14 cellular contexts compared by ENCODE assay signal in genomic region chr11:69011624-69012091, GRCh38. TPM values are rescaled to one million over a fixed set of nuclear protein-coding genes. Genes with fewer than 3 reads are reported as not detected.
DNase-seq lines count a peak whose midpoint lies in the region; ATAC-seq and TF ChIP-seq lines count a peak whose summit lies in the region.
"Had no signal": no experiment of that assay in that cellular context is flagged by ENCODE, and none has a peak within 500 bp of the region (broad histone marks: within the 10 kb centered on the region; RNA-seq: fewer than 3 reads in every experiment).

No MANE protein-coding gene starts in this region.

- H3K36me3 ChIP-seq in cardiac muscle cell (no peaks in the 10 kb centered on the region), fibroblast of lung (ENCODE audit: control insufficient read depth, insufficient read depth, low read length) (peaks cover 15% of the 10 kb centered on the region), uterus (no peaks in the 10 kb centered on the region)

- peak overlapping the region; percentile 66 to 85 (median 82) for H3K4me3 Mint-ChIP-seq in nephron

- peaks cover 59% of the 10 kb centered on the region for H3K4me1 ChIP-seq in cardiac muscle cell (ENCODE audit: low read depth)
- H3K4me1 ChIP-seq in fibroblast of lung (ENCODE audit: control insufficient read depth, extremely low read depth, insufficient read depth, low read length): peaks cover 40% of the 10 kb centered on the region
- H3K4me1 ChIP-seq in uterus: peaks cover 7 to 20% of the 10 kb centered on the region in 2 donors

- H3K4me3 ChIP-seq in cardiac muscle cell: no peak overlapping the region
- H3K4me3 ChIP-seq in fibroblast of lung (replicated peaks in 1 of 4; ENCODE audit: control extremely low read depth in 1 of 4, insufficient read depth in 1 of 4, low read depth in 3 of 4, low read length in 4 of 4): peak overlapping the region; percentile 73 to 96 (median 88)
- peak overlapping the region; percentile 61 to 83 for H3K4me3 ChIP-seq in uterus
- H3K4me3 ChIP-seq: A549 had no signal

- no peaks in the 10 kb centered on the region for H3K9me3 ChIP-seq in cardiac muscle cell (ENCODE audit: low read depth)
- no peaks in the 10 kb centered on the region for H3K9me3 ChIP-seq in fibroblast of lung (ENCODE audit: control insufficient read depth, insufficient read depth, low read depth, low read length)
- H3K9me3 ChIP-seq in uterus: no peaks in the 10 kb centered on the region
- H3K9me3 ChIP-seq: A549 had no signal

- peaks cover 37% of the 10 kb centered on the region for H3K4me1 Mint-ChIP-seq in nephron

- no peak for ATAC-seq in left ventricle myocardium superior
- no peak for ATAC-seq in GM21515 (IDR thresholded peaks at IDR 0.05; ENCODE audit: unreplicated experiment)

- H3K27ac Mint-ChIP-seq in nephron: peak overlapping the region; percentile 62 to 81 (median 75)

- no peak overlapping the region for H2AFZ ChIP-seq in fibroblast of lung (ENCODE audit: low read length)

- peak overlapping the region; percentile 98 for H3K4me2 ChIP-seq in fibroblast of lung (ENCODE audit: extremely low read depth, insufficient read depth, low read length)
- H3K4me2 ChIP-seq: A549 had no signal

- DNase-seq in cardiac muscle cell (ENCODE audit: low read depth in 1 of 2, low spot score in 1 of 2) (no peak), left ventricle myocardium superior (no peak), fibroblast of lung (ENCODE audit: low read depth in 2 of 2) (no peak), uterus (no peak), GDM1 (lab: John Stamatoyannopoulos, UW) (no peak)
- DNase-seq in activated CD4-positive, CD25-positive, alpha-beta regulatory T cell (lab: John Stamatoyannopoulos, UW): no peak
- DNase-seq: activated gamma-delta T cell; effector memory CD4-positive, alpha-beta T cell; NCI-H446; SHP77 had no signal

- no peaks in the 10 kb centered on the region for H3K27me3 ChIP-seq in cardiac muscle cell
- H3K27me3 ChIP-seq in fibroblast of lung (ENCODE audit: control insufficient read depth, insufficient read depth, low read length): no peaks in the 10 kb centered on the region
- H3K27me3 ChIP-seq in uterus: no peaks in the 10 kb centered on the region

- TF ChIP-seq CTCF in cardiac muscle cell (IDR thresholded peaks at IDR 0.05; ENCODE audit: low read depth, low read length): no peak
- no peak for TF ChIP-seq CTCF in fibroblast of lung (conservative IDR thresholded peaks at IDR 0.05 in 1 of 2, IDR thresholded peaks at IDR 0.05 in 1 of 2; ENCODE audit: low read depth in 1 of 2, low read length in 2 of 2)
- no peak for TF ChIP-seq CTCF in nephron (IDR thresholded peaks at IDR 0.05; ENCODE audit: unreplicated experiment in 3 of 3)
- no peak for TF ChIP-seq CTCF in uterus (IDR thresholded peaks at IDR 0.05)

- intact Hi-C loops in left ventricle myocardium superior (cut with micrococcal nuclease) (no loop called here), uterus (cut with DNase I; ENCODE audit: low total_unique reads) (loop anchor here (10.0 kb wide), 1 partner anchor 63 kb away; no protein-coding TSS in a partner anchor)

- H3K36me3 Mint-ChIP-seq in nephron (ENCODE audit: low read depth): no peaks in the 10 kb centered on the region

- H3K79me2 ChIP-seq in fibroblast of lung (ENCODE audit: control insufficient read depth, insufficient read depth, low read length): peaks cover 38% of the 10 kb centered on the region

- peaks cover 20% of the 10 kb centered on the region for H3K27me3 Mint-ChIP-seq in nephron (ENCODE audit: low read depth)

- H4K20me1 ChIP-seq in fibroblast of lung (ENCODE audit: control insufficient read depth, extremely low read depth, insufficient read depth, low read length): no peaks in the 10 kb centered on the region

- H3K27ac ChIP-seq in cardiac muscle cell (peak overlapping the region; percentile 35), fibroblast of lung (ENCODE audit: insufficient read depth, low read length) (peak overlapping the region; percentile 98), uterus (peak overlapping the region; percentile 97 to 99)
- H3K27ac ChIP-seq: A549 had no signal

- H3K9ac ChIP-seq in fibroblast of lung (ENCODE audit: insufficient read depth, low read length): peak overlapping the region; percentile 89

- H3K9me3 Mint-ChIP-seq in nephron: no peaks in the 10 kb centered on the region

- no peak for TF ChIP-seq POLR2A in uterus (IDR thresholded peaks at IDR 0.05)

RNA-seq across cellular contexts. Expression of gene MRGPRF, which starts 1.4 kb away (rescaled TPM):
- 11.2 and 13.8 TPM in 2 replicates for total RNA-seq in cardiac muscle cell
- 9.3 and 9.7 TPM in 2 replicates for polyA plus RNA-seq in cardiac muscle cell
- total RNA-seq in left ventricle myocardium superior: 5.5 TPM
- total RNA-seq in fibroblast of lung: 63.9 and 84.2 TPM in 2 replicates
- 47.5 and 88.1 TPM in 2 replicates for polyA plus RNA-seq in fibroblast of lung
- 87.8 and 142 TPM in 2 replicates for polyA plus RNA-seq in fibroblast of lung (2012)
- polyA minus RNA-seq in fibroblast of lung (ENCODE audit: low replicate concordance): 84.7 and 165 TPM in 2 replicates
- total RNA-seq in uterus: 100 to 1,000 TPM in 1 of 4 donors, 10 to 100 TPM in 3; 52.6 to 173 (median 75.0) TPM

RNA-seq across cellular contexts. Expression of gene MRGPRD, which starts 30.9 kb away (rescaled TPM):
- total RNA-seq in cardiac muscle cell: not detected in 2 replicates
- polyA plus RNA-seq in cardiac muscle cell: not detected in 2 replicates
- total RNA-seq in left ventricle myocardium superior: not detected
- not detected in 2 replicates for total RNA-seq in fibroblast of lung
- not detected in 2 replicates for polyA plus RNA-seq in fibroblast of lung
- polyA plus RNA-seq in fibroblast of lung (2012): not detected in 2 replicates
- polyA minus RNA-seq in fibroblast of lung (ENCODE audit: low replicate concordance): 2.3 TPM in 1 of 2 replicates, not detected in the other
- under 1 TPM in 1 of 4 donors, not detected in 3; 0.41 TPM for total RNA-seq in uterus
- total RNA-seq: ureter had no signal
- polyA plus RNA-seq: A549 had no signal

RNA-seq across cellular contexts. Expression of gene TPCN2, which starts 37.1 kb away (rescaled TPM):
- 25.5 and 39.4 TPM in 2 replicates for total RNA-seq in cardiac muscle cell
- 42.2 and 50.1 TPM in 2 replicates for polyA plus RNA-seq in cardiac muscle cell
- 7.9 TPM for total RNA-seq in left ventricle myocardium superior
- 8.7 and 11.7 TPM in 2 replicates for total RNA-seq in fibroblast of lung
- 7.7 and 9.7 TPM in 2 replicates for polyA plus RNA-seq in fibroblast of lung
- polyA plus RNA-seq in fibroblast of lung (2012): 7.1 and 9.9 TPM in 2 replicates
- 24.2 and 31.8 TPM in 2 replicates for polyA minus RNA-seq in fibroblast of lung (ENCODE audit: low replicate concordance)
- total RNA-seq in uterus: 10 to 100 TPM in 3 of 4 donors, 1 to 10 TPM in 1; 5.6 to 54.6 (median 17.7) TPM

Comparison
In these comparisons a context has a peak if more than half of its experiments do, and no peak if none do; other contexts are left out.
1. H3K27ac ChIP-seq: peak in every context shown above with its lines; median percentile 98 in fibroblast of lung; 98 in uterus; 35 in cardiac muscle cell.